In genomic region chr5:95261369-95262175, GRCh38 we compare ENCODE assay signal across 8 cellular contexts. TPM values are rescaled to one million over a fixed set of nuclear protein-coding genes. Genes with fewer than 3 reads are reported as not detected.
DNase-seq lines count a peak whose midpoint lies in the region; ATAC-seq and TF ChIP-seq lines count a peak whose summit lies in the region.

No MANE protein-coding gene starts in this region.

- no peak overlapping the region for H3K27ac ChIP-seq in HEK293 (ENCODE audit: extremely low read depth, low read depth, low read length)
- H3K27ac ChIP-seq in heart right ventricle: no peak overlapping the region
- H3K27ac ChIP-seq in prostate gland: no peak overlapping the region

- ATAC-seq in heart right ventricle: peak in 4 of 8 donors; percentile 43 to 58 (median 54)
- ATAC-seq in HG02610 (IDR thresholded peaks at IDR 0.05; ENCODE audit: unreplicated experiment): no peak
- no peak for ATAC-seq in HG03432 (IDR thresholded peaks at IDR 0.05; ENCODE audit: unreplicated experiment)
- no peak for ATAC-seq in GM18520 (IDR thresholded peaks at IDR 0.05; ENCODE audit: unreplicated experiment)

- H3K36me3 ChIP-seq in BJ (ENCODE audit: control insufficient read depth, insufficient read depth, low read length) (no peaks in the 10 kb centered on the region), HEK293 (ENCODE audit: control insufficient read depth in 2 of 2, insufficient read depth in 1 of 2, low read length in 2 of 2) (no peaks in the 10 kb centered on the region), heart right ventricle (no peaks in the 10 kb centered on the region), prostate gland (no peaks in the 10 kb centered on the region)

- H3K4me1 ChIP-seq in HEK293 (ENCODE audit: control insufficient read depth, insufficient read depth, low read length) (no peaks in the 10 kb centered on the region), heart right ventricle (no peaks in the 10 kb centered on the region), prostate gland (replicated peaks) (no peaks in the 10 kb centered on the region)

- intact Hi-C loops in heart right ventricle (cut with DNase I): loop anchor here in 1 of 10 donors (2.0 kb wide), 1 partner anchor 293 kb away; no protein-coding TSS in a partner anchor
- intact Hi-C loops in prostate gland (cut with DNase I): no loop called here

- no peak for TF ChIP-seq POLR2A in prostate gland (IDR thresholded peaks at IDR 0.05)

- WGBS in heart right ventricle, 2 donors: 67 to 70% methylated on average over 4 of the region's 4 CpGs
- WGBS in prostate gland: 76% methylated on average over 4 of the region's 4 CpGs

- peak; percentile 4 for DNase-seq in BJ (ENCODE audit: low read depth)
- DNase-seq in SKM-1 (lab: John Stamatoyannopoulos, UW; ENCODE audit: unreplicated experiment): peak; percentile 71
- no peak for DNase-seq in heart right ventricle
- DNase-seq in prostate gland (ENCODE audit: low spot score): no peak

- CTCF ChIA-PET in BJ (lab: Yijun Ruan, JAX): interaction anchor here (0.6 to 2.7 kb wide), 11 partner anchors 9 to 295 kb away, joined by 3 to 11 read pairs (median 3); no protein-coding TSS in a partner anchor
- CTCF ChIA-PET in HEK293 (lab: Yijun Ruan, JAX): interaction anchor here (0.8 to 1.9 kb wide), 3 partner anchors 11 to 294 kb away, joined by 3 to 7 read pairs (median 5); no protein-coding TSS in a partner anchor

- no peaks in the 10 kb centered on the region for H3K9me3 ChIP-seq in HEK293 (ENCODE audit: control insufficient read depth, insufficient read depth, low read depth, low read length)
- no peaks in the 10 kb centered on the region for H3K9me3 ChIP-seq in heart right ventricle
- H3K9me3 ChIP-seq in prostate gland: no peaks in the 10 kb centered on the region

- no peaks in the 10 kb centered on the region for H3K27me3 ChIP-seq in BJ (ENCODE audit: control insufficient read depth, insufficient read depth, low read length)
- H3K27me3 ChIP-seq in heart right ventricle: no peaks in the 10 kb centered on the region
- no peaks in the 10 kb centered on the region for H3K27me3 ChIP-seq in prostate gland (replicated peaks; ENCODE audit: insufficient read depth)

- TF ChIP-seq CTCF in BJ (IDR thresholded peaks at IDR 0.05; ENCODE audit: insufficient read depth, low read depth, low read length) (peak; percentile 55), HEK293 (tag by site-specific recombination; IDR thresholded peaks at IDR 0.05) (no peak), heart right ventricle (IDR thresholded peaks at IDR 0.05) (peak in 7 of 9 donors; percentile 26 to 59 (median 43)), prostate gland (IDR thresholded peaks at IDR 0.05) (peak in 2 of 4 experiments; percentile 26 to 27)

- POLR2A ChIA-PET in BJ (lab: Charles Lee) (no interaction called here), HEK293 (lab: Yijun Ruan, JAX) (no interaction called here)

- H3K4me3 ChIP-seq in BJ (ENCODE audit: low read depth, low read length): no peak overlapping the region
- H3K4me3 ChIP-seq in HEK293 (ENCODE audit: low read depth, low read length): no peak overlapping the region
- H3K4me3 ChIP-seq in heart right ventricle: no peak overlapping the region
- H3K4me3 ChIP-seq in prostate gland: no peak overlapping the region

TF ChIP-seq in HEK293, 187 proteins besides CTCF, POLR2A, EP300 and RAD21:
- TF ChIP-seq ZNF654 (tag by site-specific recombination; IDR thresholded peaks at IDR 0.05; ENCODE audit: low read depth) (peak; percentile 67), REPIN1 (tag by site-specific recombination; IDR thresholded peaks at IDR 0.05; ENCODE audit: low read depth) (no peak)

RNA-seq across cellular contexts. Expression of gene MCTP1, which starts 23.3 kb away (rescaled TPM):
- polyA plus RNA-seq in BJ (2011; rRNA removed): 0.02 and 0.10 TPM in 2 replicates
- not detected in 2 replicates for polyA minus RNA-seq in BJ (2011; rRNA and poly(A)+ RNA removed)
- 10 to 100 TPM in 2 of 10 donors, 1 to 10 TPM in 8; 4.1 to 19.7 (median 6.4) TPM for total RNA-seq in heart right ventricle
- 1 to 10 TPM; 1.3 to 2.9 TPM for polyA plus RNA-seq in heart right ventricle
- 1 to 10 TPM; 3.3 to 5.0 TPM for total RNA-seq in prostate gland

Comparison
In these comparisons a context has a peak if more than half of its experiments do, and no peak if none do; other contexts are left out.
1. DNase-seq: peak in BJ (single experiment) and SKM-1 (single experiment); none in heart right ventricle (0 of 2) and prostate gland (single experiment).